In the genomic region with DNA sequence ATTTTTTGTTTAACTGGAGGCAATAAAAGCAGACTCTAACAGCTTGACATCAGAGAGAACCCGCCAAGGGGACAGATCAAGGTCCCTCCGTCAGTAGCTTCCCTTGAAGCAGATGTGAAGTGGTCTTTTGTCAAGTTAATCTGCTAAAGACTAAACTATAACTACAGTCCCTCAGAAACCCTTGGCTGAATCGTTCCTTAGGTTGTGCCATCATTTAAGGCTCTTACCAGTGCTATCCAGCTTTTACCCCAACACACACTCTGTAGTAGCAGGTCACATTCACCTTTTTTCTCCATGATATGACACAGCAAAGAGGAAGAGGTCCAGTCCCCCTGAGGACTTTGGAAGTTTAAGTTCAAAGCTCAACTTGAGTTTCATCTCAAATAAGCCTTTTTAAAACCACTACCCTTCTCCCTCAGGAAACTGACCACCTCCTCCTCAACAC, we compare ENCODE assay signal across 1 cellular context.
TF ChIP-seq lines count a peak whose summit lies in the region.

No MANE protein-coding gene starts in this region.

TF ChIP-seq in HepG2, 621 proteins besides CTCF, POLR2A, EP300 and RAD21 (continued from another document and continues in another):
- TF ChIP-seq, protein P1, sequence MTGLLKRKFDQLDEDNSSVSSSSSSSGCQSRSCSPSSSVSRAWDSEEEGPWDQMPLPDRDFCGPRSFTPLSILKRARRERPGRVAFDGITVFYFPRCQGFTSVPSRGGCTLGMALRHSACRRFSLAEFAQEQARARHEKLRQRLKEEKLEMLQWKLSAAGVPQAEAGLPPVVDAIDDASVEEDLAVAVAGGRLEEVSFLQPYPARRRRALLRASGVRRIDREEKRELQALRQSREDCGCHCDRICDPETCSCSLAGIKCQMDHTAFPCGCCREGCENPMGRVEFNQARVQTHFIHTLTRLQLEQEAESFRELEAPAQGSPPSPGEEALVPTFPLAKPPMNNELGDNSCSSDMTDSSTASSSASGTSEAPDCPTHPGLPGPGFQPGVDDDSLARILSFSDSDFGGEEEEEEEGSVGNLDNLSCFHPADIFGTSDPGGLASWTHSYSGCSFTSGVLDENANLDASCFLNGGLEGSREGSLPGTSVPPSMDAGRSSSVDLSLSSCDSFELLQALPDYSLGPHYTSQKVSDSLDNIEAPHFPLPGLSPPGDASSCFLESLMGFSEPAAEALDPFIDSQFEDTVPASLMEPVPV (CRISPR knock-in tag; IDR thresholded peaks at IDR 0.05), result no peak
- TF ChIP-seq RARA (CRISPR knock-in tag; IDR thresholded peaks at IDR 0.05), result peak; percentile 54
- no peak for TF ChIP-seq SRSF1 (optimal IDR thresholded peaks at IDR 0.05; ENCODE audit: low read depth, low read length)
- TF ChIP-seq, protein P2, sequence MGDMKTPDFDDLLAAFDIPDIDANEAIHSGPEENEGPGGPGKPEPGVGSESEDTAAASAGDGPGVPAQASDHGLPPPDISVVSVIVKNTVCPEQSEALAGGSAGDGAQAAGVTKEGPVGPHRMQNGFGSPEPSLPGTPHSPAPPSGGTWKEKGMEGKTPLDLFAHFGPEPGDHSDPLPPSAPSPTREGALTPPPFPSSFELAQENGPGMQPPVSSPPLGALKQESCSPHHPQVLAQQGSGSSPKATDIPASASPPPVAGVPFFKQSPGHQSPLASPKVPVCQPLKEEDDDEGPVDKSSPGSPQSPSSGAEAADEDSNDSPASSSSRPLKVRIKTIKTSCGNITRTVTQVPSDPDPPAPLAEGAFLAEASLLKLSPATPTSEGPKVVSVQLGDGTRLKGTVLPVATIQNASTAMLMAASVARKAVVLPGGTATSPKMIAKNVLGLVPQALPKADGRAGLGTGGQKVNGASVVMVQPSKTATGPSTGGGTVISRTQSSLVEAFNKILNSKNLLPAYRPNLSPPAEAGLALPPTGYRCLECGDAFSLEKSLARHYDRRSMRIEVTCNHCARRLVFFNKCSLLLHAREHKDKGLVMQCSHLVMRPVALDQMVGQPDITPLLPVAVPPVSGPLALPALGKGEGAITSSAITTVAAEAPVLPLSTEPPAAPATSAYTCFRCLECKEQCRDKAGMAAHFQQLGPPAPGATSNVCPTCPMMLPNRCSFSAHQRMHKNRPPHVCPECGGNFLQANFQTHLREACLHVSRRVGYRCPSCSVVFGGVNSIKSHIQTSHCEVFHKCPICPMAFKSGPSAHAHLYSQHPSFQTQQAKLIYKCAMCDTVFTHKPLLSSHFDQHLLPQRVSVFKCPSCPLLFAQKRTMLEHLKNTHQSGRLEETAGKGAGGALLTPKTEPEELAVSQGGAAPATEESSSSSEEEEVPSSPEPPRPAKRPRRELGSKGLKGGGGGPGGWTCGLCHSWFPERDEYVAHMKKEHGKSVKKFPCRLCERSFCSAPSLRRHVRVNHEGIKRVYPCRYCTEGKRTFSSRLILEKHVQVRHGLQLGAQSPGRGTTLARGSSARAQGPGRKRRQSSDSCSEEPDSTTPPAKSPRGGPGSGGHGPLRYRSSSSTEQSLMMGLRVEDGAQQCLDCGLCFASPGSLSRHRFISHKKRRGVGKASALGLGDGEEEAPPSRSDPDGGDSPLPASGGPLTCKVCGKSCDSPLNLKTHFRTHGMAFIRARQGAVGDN (CRISPR knock-in tag; IDR thresholded peaks at IDR 0.05), result no peak
- TF ChIP-seq CHCHD3 (CRISPR knock-in tag; IDR thresholded peaks at IDR 0.05), result no peak
- TF ChIP-seq, protein P3, sequence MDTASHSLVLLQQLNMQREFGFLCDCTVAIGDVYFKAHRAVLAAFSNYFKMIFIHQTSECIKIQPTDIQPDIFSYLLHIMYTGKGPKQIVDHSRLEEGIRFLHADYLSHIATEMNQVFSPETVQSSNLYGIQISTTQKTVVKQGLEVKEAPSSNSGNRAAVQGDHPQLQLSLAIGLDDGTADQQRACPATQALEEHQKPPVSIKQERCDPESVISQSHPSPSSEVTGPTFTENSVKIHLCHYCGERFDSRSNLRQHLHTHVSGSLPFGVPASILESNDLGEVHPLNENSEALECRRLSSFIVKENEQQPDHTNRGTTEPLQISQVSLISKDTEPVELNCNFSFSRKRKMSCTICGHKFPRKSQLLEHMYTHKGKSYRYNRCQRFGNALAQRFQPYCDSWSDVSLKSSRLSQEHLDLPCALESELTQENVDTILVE (CRISPR knock-in tag; IDR thresholded peaks at IDR 0.05), result peak; percentile 34; the same call in 1 of the 2 replicates
- no peak for TF ChIP-seq MXD4 (CRISPR knock-in tag; IDR thresholded peaks at IDR 0.05)
- TF ChIP-seq CHD2 (IDR thresholded peaks at IDR 0.05; ENCODE audit: low read depth, low read length), result no peak
- TF ChIP-seq, protein P4, sequence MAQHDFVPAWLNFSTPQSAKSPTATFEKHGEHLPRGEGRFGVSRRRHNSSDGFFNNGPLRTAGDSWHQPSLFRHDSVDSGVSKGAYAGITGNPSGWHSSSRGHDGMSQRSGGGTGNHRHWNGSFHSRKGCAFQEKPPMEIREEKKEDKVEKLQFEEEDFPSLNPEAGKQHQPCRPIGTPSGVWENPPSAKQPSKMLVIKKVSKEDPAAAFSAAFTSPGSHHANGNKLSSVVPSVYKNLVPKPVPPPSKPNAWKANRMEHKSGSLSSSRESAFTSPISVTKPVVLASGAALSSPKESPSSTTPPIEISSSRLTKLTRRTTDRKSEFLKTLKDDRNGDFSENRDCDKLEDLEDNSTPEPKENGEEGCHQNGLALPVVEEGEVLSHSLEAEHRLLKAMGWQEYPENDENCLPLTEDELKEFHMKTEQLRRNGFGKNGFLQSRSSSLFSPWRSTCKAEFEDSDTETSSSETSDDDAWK (CRISPR knock-in tag; IDR thresholded peaks at IDR 0.05), result no peak
- no peak for TF ChIP-seq ZNF781 (CRISPR knock-in tag; IDR thresholded peaks at IDR 0.05; ENCODE audit: borderline replicate concordance, not compliant biosample characterization)
- TF ChIP-seq, protein P5, sequence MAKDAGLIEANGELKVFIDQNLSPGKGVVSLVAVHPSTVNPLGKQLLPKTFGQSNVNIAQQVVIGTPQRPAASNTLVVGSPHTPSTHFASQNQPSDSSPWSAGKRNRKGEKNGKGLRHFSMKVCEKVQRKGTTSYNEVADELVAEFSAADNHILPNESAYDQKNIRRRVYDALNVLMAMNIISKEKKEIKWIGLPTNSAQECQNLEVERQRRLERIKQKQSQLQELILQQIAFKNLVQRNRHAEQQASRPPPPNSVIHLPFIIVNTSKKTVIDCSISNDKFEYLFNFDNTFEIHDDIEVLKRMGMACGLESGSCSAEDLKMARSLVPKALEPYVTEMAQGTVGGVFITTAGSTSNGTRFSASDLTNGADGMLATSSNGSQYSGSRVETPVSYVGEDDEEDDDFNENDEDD (CRISPR knock-in tag; IDR thresholded peaks at IDR 0.05; ENCODE audit: borderline replicate concordance), result no peak; the same call in 1 of the 2 replicates
- TF ChIP-seq DPF2 (CRISPR knock-in tag; IDR thresholded peaks at IDR 0.05; ENCODE audit: borderline replicate concordance, low read depth), result no peak
- no peak for TF ChIP-seq ZSCAN30 (CRISPR knock-in tag; IDR thresholded peaks at IDR 0.05)
- no peak; the same call in 1 of the 2 replicates for TF ChIP-seq CREM (IDR thresholded peaks at IDR 0.05)
- no peak for TF ChIP-seq CREM (CRISPR knock-in tag; IDR thresholded peaks at IDR 0.05)
- TF ChIP-seq ATF7 (IDR thresholded peaks at IDR 0.05), result no peak
- TF ChIP-seq ATF7 (CRISPR knock-in tag; IDR thresholded peaks at IDR 0.05), result no peak
- no peak for TF ChIP-seq ZBTB38 (CRISPR knock-in tag; IDR thresholded peaks at IDR 0.05)
- TF ChIP-seq NFE2L1 (CRISPR knock-in tag; IDR thresholded peaks at IDR 0.05; ENCODE audit: borderline replicate concordance), result no peak
- no peak for TF ChIP-seq ZNF484 (CRISPR knock-in tag; IDR thresholded peaks at IDR 0.05; ENCODE audit: borderline replicate concordance, low read depth)
- TF ChIP-seq CBX2 (IDR thresholded peaks at IDR 0.05; ENCODE audit: low read depth, low read length), result no peak
- no peak for TF ChIP-seq CBX2 (CRISPR knock-in tag; IDR thresholded peaks at IDR 0.05; ENCODE audit: low read depth)
- TF ChIP-seq, protein P6, sequence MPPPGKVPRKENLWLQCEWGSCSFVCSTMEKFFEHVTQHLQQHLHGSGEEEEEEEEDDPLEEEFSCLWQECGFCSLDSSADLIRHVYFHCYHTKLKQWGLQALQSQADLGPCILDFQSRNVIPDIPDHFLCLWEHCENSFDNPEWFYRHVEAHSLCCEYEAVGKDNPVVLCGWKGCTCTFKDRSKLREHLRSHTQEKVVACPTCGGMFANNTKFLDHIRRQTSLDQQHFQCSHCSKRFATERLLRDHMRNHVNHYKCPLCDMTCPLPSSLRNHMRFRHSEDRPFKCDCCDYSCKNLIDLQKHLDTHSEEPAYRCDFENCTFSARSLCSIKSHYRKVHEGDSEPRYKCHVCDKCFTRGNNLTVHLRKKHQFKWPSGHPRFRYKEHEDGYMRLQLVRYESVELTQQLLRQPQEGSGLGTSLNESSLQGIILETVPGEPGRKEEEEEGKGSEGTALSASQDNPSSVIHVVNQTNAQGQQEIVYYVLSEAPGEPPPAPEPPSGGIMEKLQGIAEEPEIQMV (CRISPR knock-in tag; IDR thresholded peaks at IDR 0.05; ENCODE audit: low read depth), result no peak
- TF ChIP-seq ZNF234 (CRISPR knock-in tag; conservative IDR thresholded peaks at IDR 0.05), result no peak
- TF ChIP-seq ADNP (CRISPR knock-in tag; IDR thresholded peaks at IDR 0.05), result no peak
- TF ChIP-seq, protein P7, sequence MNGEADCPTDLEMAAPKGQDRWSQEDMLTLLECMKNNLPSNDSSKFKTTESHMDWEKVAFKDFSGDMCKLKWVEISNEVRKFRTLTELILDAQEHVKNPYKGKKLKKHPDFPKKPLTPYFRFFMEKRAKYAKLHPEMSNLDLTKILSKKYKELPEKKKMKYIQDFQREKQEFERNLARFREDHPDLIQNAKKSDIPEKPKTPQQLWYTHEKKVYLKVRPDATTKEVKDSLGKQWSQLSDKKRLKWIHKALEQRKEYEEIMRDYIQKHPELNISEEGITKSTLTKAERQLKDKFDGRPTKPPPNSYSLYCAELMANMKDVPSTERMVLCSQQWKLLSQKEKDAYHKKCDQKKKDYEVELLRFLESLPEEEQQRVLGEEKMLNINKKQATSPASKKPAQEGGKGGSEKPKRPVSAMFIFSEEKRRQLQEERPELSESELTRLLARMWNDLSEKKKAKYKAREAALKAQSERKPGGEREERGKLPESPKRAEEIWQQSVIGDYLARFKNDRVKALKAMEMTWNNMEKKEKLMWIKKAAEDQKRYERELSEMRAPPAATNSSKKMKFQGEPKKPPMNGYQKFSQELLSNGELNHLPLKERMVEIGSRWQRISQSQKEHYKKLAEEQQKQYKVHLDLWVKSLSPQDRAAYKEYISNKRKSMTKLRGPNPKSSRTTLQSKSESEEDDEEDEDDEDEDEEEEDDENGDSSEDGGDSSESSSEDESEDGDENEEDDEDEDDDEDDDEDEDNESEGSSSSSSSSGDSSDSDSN (CRISPR knock-in tag; IDR thresholded peaks at IDR 0.05), result 0 out of 2 replicates have a peak, but pooled peaks have one; percentile 21
- TF ChIP-seq, protein P8, sequence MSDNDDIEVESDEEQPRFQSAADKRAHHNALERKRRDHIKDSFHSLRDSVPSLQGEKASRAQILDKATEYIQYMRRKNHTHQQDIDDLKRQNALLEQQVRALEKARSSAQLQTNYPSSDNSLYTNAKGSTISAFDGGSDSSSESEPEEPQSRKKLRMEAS (IDR thresholded peaks at IDR 0.05), result no peak
- TF ChIP-seq BRCA1 (CRISPR knock-in tag; IDR thresholded peaks at IDR 0.05), result no peak
- TF ChIP-seq NPAS2 (CRISPR knock-in tag; IDR thresholded peaks at IDR 0.05; ENCODE audit: borderline replicate concordance), result no peak
- no peak for TF ChIP-seq ZNF724P (CRISPR knock-in tag; IDR thresholded peaks at IDR 0.05; ENCODE audit: borderline replicate concordance)
- TF ChIP-seq PAF1 (CRISPR knock-in tag; IDR thresholded peaks at IDR 0.05), result no peak
- TF ChIP-seq ETV5 (CRISPR knock-in tag; IDR thresholded peaks at IDR 0.05; ENCODE audit: borderline replicate concordance), result peak; percentile 55; the same call in 1 of the 2 replicates
- TF ChIP-seq, protein P9, sequence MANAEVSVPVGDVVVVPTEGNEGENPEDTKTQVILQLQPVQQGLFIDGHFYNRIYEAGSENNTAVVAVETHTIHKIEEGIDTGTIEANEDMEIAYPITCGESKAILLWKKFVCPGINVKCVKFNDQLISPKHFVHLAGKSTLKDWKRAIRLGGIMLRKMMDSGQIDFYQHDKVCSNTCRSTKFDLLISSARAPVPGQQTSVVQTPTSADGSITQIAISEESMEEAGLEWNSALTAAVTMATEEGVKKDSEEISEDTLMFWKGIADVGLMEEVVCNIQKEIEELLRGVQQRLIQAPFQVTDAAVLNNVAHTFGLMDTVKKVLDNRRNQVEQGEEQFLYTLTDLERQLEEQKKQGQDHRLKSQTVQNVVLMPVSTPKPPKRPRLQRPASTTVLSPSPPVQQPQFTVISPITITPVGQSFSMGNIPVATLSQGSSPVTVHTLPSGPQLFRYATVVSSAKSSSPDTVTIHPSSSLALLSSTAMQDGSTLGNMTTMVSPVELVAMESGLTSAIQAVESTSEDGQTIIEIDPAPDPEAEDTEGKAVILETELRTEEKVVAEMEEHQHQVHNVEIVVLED (CRISPR knock-in tag; IDR thresholded peaks at IDR 0.05; ENCODE audit: borderline replicate concordance), result no peak
- no peak for TF ChIP-seq AGO1 (IDR thresholded peaks at IDR 0.05; ENCODE audit: low read depth, low read length, poor library complexity, severe bottlenecking)
- TF ChIP-seq BHLHE40 (IDR thresholded peaks at IDR 0.05; ENCODE audit: low read length), result no peak
- TF ChIP-seq ZSCAN20 (CRISPR knock-in tag; IDR thresholded peaks at IDR 0.05; ENCODE audit: borderline replicate concordance), result no peak
- no peak for TF ChIP-seq KDM4B (CRISPR knock-in tag; IDR thresholded peaks at IDR 0.05)
- TF ChIP-seq SSRP1 (CRISPR knock-in tag; IDR thresholded peaks at IDR 0.05), result no peak
- TF ChIP-seq, protein P10, sequence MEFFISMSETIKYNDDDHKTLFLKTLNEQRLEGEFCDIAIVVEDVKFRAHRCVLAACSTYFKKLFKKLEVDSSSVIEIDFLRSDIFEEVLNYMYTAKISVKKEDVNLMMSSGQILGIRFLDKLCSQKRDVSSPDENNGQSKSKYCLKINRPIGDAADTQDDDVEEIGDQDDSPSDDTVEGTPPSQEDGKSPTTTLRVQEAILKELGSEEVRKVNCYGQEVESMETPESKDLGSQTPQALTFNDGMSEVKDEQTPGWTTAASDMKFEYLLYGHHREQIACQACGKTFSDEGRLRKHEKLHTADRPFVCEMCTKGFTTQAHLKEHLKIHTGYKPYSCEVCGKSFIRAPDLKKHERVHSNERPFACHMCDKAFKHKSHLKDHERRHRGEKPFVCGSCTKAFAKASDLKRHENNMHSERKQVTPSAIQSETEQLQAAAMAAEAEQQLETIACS (CRISPR knock-in tag; IDR thresholded peaks at IDR 0.05), result no peak
- TF ChIP-seq, protein P11, sequence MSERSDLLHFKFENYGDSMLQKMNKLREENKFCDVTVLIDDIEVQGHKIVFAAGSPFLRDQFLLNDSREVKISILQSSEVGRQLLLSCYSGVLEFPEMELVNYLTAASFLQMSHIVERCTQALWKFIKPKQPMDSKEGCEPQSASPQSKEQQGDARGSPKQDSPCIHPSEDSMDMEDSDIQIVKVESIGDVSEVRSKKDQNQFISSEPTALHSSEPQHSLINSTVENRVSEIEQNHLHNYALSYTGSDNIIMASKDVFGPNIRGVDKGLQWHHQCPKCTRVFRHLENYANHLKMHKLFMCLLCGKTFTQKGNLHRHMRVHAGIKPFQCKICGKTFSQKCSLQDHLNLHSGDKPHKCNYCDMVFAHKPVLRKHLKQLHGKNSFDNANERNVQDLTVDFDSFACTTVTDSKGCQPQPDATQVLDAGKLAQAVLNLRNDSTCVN (CRISPR knock-in tag; IDR thresholded peaks at IDR 0.05; ENCODE audit: borderline replicate concordance), result no peak
- TF ChIP-seq NCOA5 (CRISPR knock-in tag; IDR thresholded peaks at IDR 0.05), result no peak
- TF ChIP-seq KAT7 (CRISPR knock-in tag; IDR thresholded peaks at IDR 0.05; ENCODE audit: borderline replicate concordance), result peak; percentile 52; the same call in 1 of the 2 replicates
- TF ChIP-seq ELF1 (CRISPR knock-in tag; IDR thresholded peaks at IDR 0.05), result no peak; the same call in 1 of the 2 replicates
- TF ChIP-seq SNRNP70 (IDR thresholded peaks at IDR 0.05; ENCODE audit: low read depth, low read length), result no peak
- no peak for TF ChIP-seq HOXA7 (CRISPR knock-in tag; IDR thresholded peaks at IDR 0.05)
